In the genomic region with DNA sequence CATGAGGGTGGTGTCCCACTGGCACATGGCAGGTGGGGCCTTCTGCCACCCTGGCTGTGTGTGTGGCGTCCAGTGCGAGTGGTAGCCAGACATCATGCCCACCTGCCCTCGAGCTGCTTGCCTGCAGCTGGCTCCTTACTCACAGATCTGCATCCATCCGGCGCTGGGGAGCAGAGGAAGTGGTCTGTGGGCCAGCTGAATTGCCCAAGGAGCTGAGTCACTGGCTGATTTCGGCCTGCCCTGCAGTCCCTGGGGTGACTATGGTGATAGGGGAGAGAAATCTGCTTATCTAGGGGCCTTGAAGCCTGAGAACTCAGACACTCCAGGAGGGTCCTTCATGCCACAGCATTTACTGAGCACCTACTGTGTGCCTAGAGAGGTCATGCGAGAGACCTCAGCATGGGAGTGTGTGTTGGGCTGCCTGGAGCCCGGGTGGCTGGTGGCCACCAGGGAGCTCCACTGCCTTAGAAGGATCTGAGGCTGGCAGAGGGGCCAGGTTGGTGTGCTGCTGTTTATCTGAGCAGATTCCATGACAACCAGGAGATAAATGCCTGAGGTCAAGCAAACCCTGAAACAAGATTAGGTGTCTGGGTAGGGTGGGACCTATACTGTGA, we compare ENCODE assay signal across 8 cellular contexts. TPM values are rescaled to one million over a fixed set of nuclear protein-coding genes. Genes with fewer than 3 reads are reported as not detected.
A peak's percentile ranks its signal among the peaks of the same experiment; 100 is the strongest.
DNase-seq lines count a peak whose midpoint lies in the region; FAIRE-seq and TF ChIP-seq lines count a peak whose summit lies in the region.

No MANE protein-coding gene starts in this region.

- peak; percentile 67 for TF ChIP-seq CTCF in BJ (IDR thresholded peaks at IDR 0.05; ENCODE audit: insufficient read depth, low read depth, low read length)

- H3K27me3 ChIP-seq in BJ (ENCODE audit: control insufficient read depth, insufficient read depth, low read length), result no peaks in the 10 kb centered on the region

- DNase-seq in BJ (ENCODE audit: low read depth) (peak; percentile 72), GM19239 (ENCODE audit: insufficient read length, low spot score) (no peak), HK-2 (ENCODE audit: unreplicated experiment) (peak; percentile 78), SW480 (ENCODE audit: low spot score) (peak; percentile 92), amniotic epithelial cell (ENCODE audit: low read depth) (peak; percentile 97), iPS-NIHi11 (ENCODE audit: low spot score) (peak; percentile 62), NCI-H2081 (lab: John Stamatoyannopoulos, UW) (no peak)
- peak; percentile 60 to 66 for DNase-seq in stimulated activated CD4-positive, alpha-beta T cell treated with anti-CD3 and anti-CD28 coated beads, Interleukin-15, amount 100 ng/mL, for 48 hours (ENCODE audit: low read depth in 2 of 2)

- no peak overlapping the region for H3K4me3 ChIP-seq in BJ (ENCODE audit: low read depth, low read length)

- no peaks in the 10 kb centered on the region for H3K36me3 ChIP-seq in BJ (ENCODE audit: control insufficient read depth, insufficient read depth, low read length)

- CTCF ChIA-PET in BJ (lab: Yijun Ruan, JAX), result interaction anchor here (0.9 to 7.1 kb wide), 16 partner anchors 9 to 246 kb away, joined by 3 to 77 read pairs (median 6); a partner anchor contains a TSS

- POLR2A ChIA-PET in BJ (lab: Charles Lee), result interaction anchor here (0.8 kb wide), 1 partner anchor 71 kb away, joined by 4 read pairs; no protein-coding TSS in a partner anchor

- FAIRE-seq in GM19239 (lab: Jason Lieb, UNC), result peak; percentile 92

RNA-seq across cellular contexts. Expression of a gene that starts 57.1 kb away (rescaled TPM):
- polyA plus RNA-seq in BJ (2011; rRNA removed), result 9.3 and 13.8 TPM in 2 replicates
- 7.4 and 18.1 TPM in 2 replicates for polyA minus RNA-seq in BJ (2011; rRNA and poly(A)+ RNA removed)

Comparison
In these comparisons a context has a peak if more than half of its experiments do, and no peak if none do; other contexts are left out.
1. DNase-seq: peak in BJ (single experiment), HK-2 (single experiment), SW480 (single experiment), amniotic epithelial cell (single experiment), iPS-NIHi11 (single experiment) and stimulated activated CD4-positive, alpha-beta T cell treated with anti-CD3 and anti-CD28 coated beads, Interleukin-15, amount 100 ng/mL, for 48 hours (2 of 2); none in GM19239 (single experiment) and NCI-H2081 (0 of 2).